ENCODE assay signal across 8 cellular contexts in genomic region chr3:146544929-146545528, GRCh38. TPM values are rescaled to one million over a fixed set of nuclear protein-coding genes. Genes with fewer than 3 reads are reported as not detected.
A peak's percentile ranks its signal among the peaks of the same experiment; 100 is the strongest.
DNase-seq lines count a peak whose midpoint lies in the region; ATAC-seq, FAIRE-seq and TF ChIP-seq lines count a peak whose summit lies in the region.

No MANE protein-coding gene starts in this region.

- BruUV-seq in PC-9 (replicated peaks; lab: Mats Ljungman, UMichigan) = TSS peak; percentile 92

- peaks cover 37% of the 10 kb centered on the region for H3K79me2 ChIP-seq in PC-9 (ENCODE audit: low read depth)

- DNase-seq in PC-9 = no peak
- DNase-seq in esophagus squamous epithelium (lab: John Stamatoyannopoulos, UW) = no peak
- DNase-seq in gastrocnemius medialis = no peak
- no peak for DNase-seq in HuH-7 (ENCODE audit: low spot score)
- no peak for DNase-seq in H54 (ENCODE audit: insufficient read length, low spot score)

- no peak for FAIRE-seq in H54 (lab: Jason Lieb, UNC)

- ATAC-seq in GM18868 (IDR thresholded peaks at IDR 0.05; ENCODE audit: unreplicated experiment) (peak; percentile 11), gastrocnemius medialis (no peak), GM21390 (IDR thresholded peaks at IDR 0.05; ENCODE audit: unreplicated experiment) (no peak), GM18861 (IDR thresholded peaks at IDR 0.05; ENCODE audit: unreplicated experiment) (no peak)

- 46 to 55% methylated on average over 8 of the region's 8 CpGs for WGBS in esophagus squamous epithelium, 2 donors

- peak overlapping the region; percentile 65 for H2AFZ ChIP-seq in PC-9

- 0 out of 2 replicates have a peak, but pooled peaks cover 6% of the 10 kb centered on the region for H3F3A ChIP-seq in PC-9 (ENCODE audit: insufficient read depth, low read depth)

- in situ Hi-C loops in gastrocnemius medialis (cut with MboI; ENCODE audit: low sequenced_read_pairs in 4 of 4) = no loop called here

- no peaks in the 10 kb centered on the region for H3K27me3 ChIP-seq in PC-9 (ENCODE audit: insufficient read depth, low read depth)
- H3K27me3 ChIP-seq in esophagus squamous epithelium = no peaks in the 10 kb centered on the region
- peaks cover 0 to 8% (median 0%) of the 10 kb centered on the region in 3 donors for H3K27me3 ChIP-seq in gastrocnemius medialis

- peaks cover 26% of the 10 kb centered on the region for H3K4me1 ChIP-seq in PC-9 (replicated peaks; ENCODE audit: insufficient read depth)
- H3K4me1 ChIP-seq in esophagus squamous epithelium = peaks cover 0 to 45% (median 15%) of the 10 kb centered on the region in 3 donors
- H3K4me1 ChIP-seq in gastrocnemius medialis = no peaks in the 10 kb centered on the region

- peak overlapping the region; percentile 77 for H3K4me2 ChIP-seq in PC-9

- H3K27ac ChIP-seq in PC-9 (peak overlapping the region; percentile 95), esophagus squamous epithelium (peak overlapping the region; percentile 92 to 99 (median 97)), gastrocnemius medialis (peak overlapping the region; percentile 82 to 90 (median 84))

- H4K20me1 ChIP-seq in PC-9 (ENCODE audit: insufficient read depth) = no peaks in the 10 kb centered on the region; the same call in 1 of the 2 replicates

- H3K4me3 ChIP-seq in PC-9 (peak overlapping the region; percentile 98), esophagus squamous epithelium (peak overlapping the region; percentile 62 to 86 (median 80)), gastrocnemius medialis (peak overlapping the region; percentile 53 to 79 (median 72))

- TF ChIP-seq POLR2A in esophagus squamous epithelium (IDR thresholded peaks at IDR 0.05) (no peak), gastrocnemius medialis (IDR thresholded peaks at IDR 0.05) (no peak), H54 (IDR thresholded peaks at IDR 0.05; ENCODE audit: low read depth, low read length) (no peak)

- intact Hi-C loops in PC-9 (cut with micrococcal nuclease; ENCODE audit: unreplicated experiment) = loop anchor here (1.0 kb wide), 2 partner anchors 42 to 76 kb away; partner anchors contain the start of gene PLSCR2
- intact Hi-C loops in esophagus squamous epithelium (cut with DNase I) = no loop called here
- intact Hi-C loops in gastrocnemius medialis (cut with DNase I; ENCODE audit: low total_unique reads) = no loop called here

- POLR2A ChIA-PET in PC-9 (lab: Charles Lee; ENCODE audit: unreplicated experiment) = interaction anchor here (0.7 to 1.0 kb wide), 3 partner anchors 41 to 1427 kb away, joined by 3 to 6 read pairs (median 4); no protein-coding TSS in a partner anchor

- no peaks in the 10 kb centered on the region for H3K36me3 ChIP-seq in PC-9 (ENCODE audit: low read depth)
- H3K36me3 ChIP-seq in esophagus squamous epithelium = no peaks in the 10 kb centered on the region
- H3K36me3 ChIP-seq in gastrocnemius medialis = no peaks in the 10 kb centered on the region

- no peaks in the 10 kb centered on the region for H3K9me2 ChIP-seq in PC-9 (ENCODE audit: insufficient read depth)

- H3K9me3 ChIP-seq in PC-9 (ENCODE audit: insufficient read depth, low read depth) (no peaks in the 10 kb centered on the region), esophagus squamous epithelium (no peaks in the 10 kb centered on the region), gastrocnemius medialis (no peaks in the 10 kb centered on the region)

- TF ChIP-seq CTCF in PC-9 (conservative IDR thresholded peaks at IDR 0.05) (no peak), esophagus squamous epithelium (IDR thresholded peaks at IDR 0.05) (no peak), gastrocnemius medialis (IDR thresholded peaks at IDR 0.05 in 4 of 5, conservative IDR thresholded peaks at IDR 0.05 in 1 of 5) (no peak)

- CTCF ChIA-PET in PC-9 (lab: Charles Lee) = no interaction called here

RNA-seq across cellular contexts. Expression of gene PLSCR1, which starts 0.6 kb away (rescaled TPM):
- total RNA-seq in PC-9 (2021) = 60.1 and 64.0 TPM in 2 replicates
- total RNA-seq in esophagus squamous epithelium = 100 to 1,000 TPM in 1 of 4 donors, 10 to 100 TPM in 3; 51.1 to 138 (median 63.3) TPM
- 10 to 100 TPM; 12.0 to 28.5 (median 18.2) TPM for total RNA-seq in gastrocnemius medialis
